Comparison of ENCODE assay signal across 25 cellular contexts in genomic region chr2:47876912-47877311, GRCh38. TPM values are rescaled to one million over a fixed set of nuclear protein-coding genes. Genes with fewer than 3 reads are reported as not detected.
DNase-seq lines count a peak whose midpoint lies in the region; ATAC-seq and TF ChIP-seq lines count a peak whose summit lies in the region.
"Had no signal": no experiment of that assay in that cellular context is flagged by ENCODE, and none has a peak within 500 bp of the region (broad histone marks: within the 10 kb centered on the region; RNA-seq: fewer than 3 reads in every experiment).

No MANE protein-coding gene starts in this region.

- 97 to 100% methylated on average over 1 of the region's 1 CpG for WGBS in lower leg skin, 2 donors

- no peaks in the 10 kb centered on the region for H3K9me3 ChIP-seq in CD4-positive, alpha-beta T cell (ENCODE audit: control insufficient read depth, low read length)
- H3K9me3 ChIP-seq: BE2C, SJSA1 had no signal

- no peaks in the 10 kb centered on the region for H3K27me3 Mint-ChIP-seq in activated T-cell treated with anti-CD3 and anti-CD28 coated beads, Interleukin-2, amount 50 U/mL, for 24 hours
- H3K27me3 Mint-ChIP-seq in activated T-cell treated with anti-CD3 and anti-CD28 coated beads, Interleukin-2, amount 50 U/mL, for 4 hours (ENCODE audit: low read depth): no peaks in the 10 kb centered on the region
- H3K27me3 Mint-ChIP-seq in CD4-positive, alpha-beta T cell: no peaks in the 10 kb centered on the region
- no peaks in the 10 kb centered on the region for H3K27me3 Mint-ChIP-seq in WTC11 (ENCODE audit: low read depth)
- H3K27me3 Mint-ChIP-seq in memory B cell: no peaks in the 10 kb centered on the region
- H3K27me3 Mint-ChIP-seq in Calu3 (ENCODE audit: unreplicated experiment): no peaks in the 10 kb centered on the region
- H3K27me3 Mint-ChIP-seq: IgD-negative memory B cell had no signal

- H3K27ac Mint-ChIP-seq in activated T-cell treated with anti-CD3 and anti-CD28 coated beads, Interleukin-2, amount 50 U/mL, for 24 hours: peak overlapping the region; percentile 33
- peak overlapping the region; percentile 47 for H3K27ac Mint-ChIP-seq in CD4-positive, alpha-beta T cell
- H3K27ac Mint-ChIP-seq in WTC11 (no peak overlapping the region; the same call in 1 of the 2 replicates), memory B cell (peak overlapping the region; percentile 3), Calu3 (ENCODE audit: unreplicated experiment) (no peak overlapping the region)

- TF ChIP-seq CTCF in CD4-positive, alpha-beta T cell (IDR thresholded peaks at IDR 0.05): no peak
- no peak for TF ChIP-seq CTCF in WTC11 (IDR thresholded peaks at IDR 0.05)
- TF ChIP-seq CTCF in lower leg skin (IDR thresholded peaks at IDR 0.05): no peak
- TF ChIP-seq CTCF in Calu3 (IDR thresholded peaks at IDR 0.05; ENCODE audit: unreplicated experiment): no peak

- H3K36me3 Mint-ChIP-seq in activated T-cell treated with anti-CD3 and anti-CD28 coated beads, Interleukin-2, amount 50 U/mL, for 24 hours (ENCODE audit: low read depth): peaks cover 42% of the 10 kb centered on the region
- H3K36me3 Mint-ChIP-seq in activated T-cell treated with anti-CD3 and anti-CD28 coated beads, Interleukin-2, amount 50 U/mL, for 4 hours (ENCODE audit: insufficient read depth): peaks cover 15% of the 10 kb centered on the region
- H3K36me3 Mint-ChIP-seq in CD4-positive, alpha-beta T cell (ENCODE audit: low read depth): peaks cover 33% of the 10 kb centered on the region
- H3K36me3 Mint-ChIP-seq in WTC11: peaks cover 1% of the 10 kb centered on the region; the same call in 1 of the 2 replicates
- H3K36me3 Mint-ChIP-seq in memory B cell: peaks cover 14% of the 10 kb centered on the region
- peaks cover 4% of the 10 kb centered on the region for H3K36me3 Mint-ChIP-seq in Calu3 (ENCODE audit: insufficient read depth, unreplicated experiment)

- BruUV-seq in Calu3 (replicated peaks; lab: Mats Ljungman, UMichigan): no TSS peak

- peaks cover 67% of the 10 kb centered on the region for H3K4me1 Mint-ChIP-seq in activated T-cell treated with anti-CD3 and anti-CD28 coated beads, Interleukin-2, amount 50 U/mL, for 24 hours (ENCODE audit: low read depth)
- H3K4me1 Mint-ChIP-seq in activated T-cell treated with anti-CD3 and anti-CD28 coated beads, Interleukin-2, amount 50 U/mL, for 4 hours (ENCODE audit: low read depth): peaks cover 63% of the 10 kb centered on the region
- peaks cover 69% of the 10 kb centered on the region for H3K4me1 Mint-ChIP-seq in CD4-positive, alpha-beta T cell (ENCODE audit: low read depth)
- peaks cover 15% of the 10 kb centered on the region for H3K4me1 Mint-ChIP-seq in WTC11
- peaks cover 22% of the 10 kb centered on the region for H3K4me1 Mint-ChIP-seq in memory B cell
- no peaks in the 10 kb centered on the region for H3K4me1 Mint-ChIP-seq in Calu3 (ENCODE audit: low read depth, unreplicated experiment)

- CTCF ChIA-PET in CD4-positive, alpha-beta T cell (lab: Charles Lee): no interaction called here
- CTCF ChIA-PET in WTC11 (lab: Charles Lee) (no interaction called here), Calu3 (lab: Charles Lee) (no interaction called here)

- H3K27ac ChIP-seq in CD4-positive, alpha-beta T cell (ENCODE audit: low read depth, low read length): no peak overlapping the region
- H3K27ac ChIP-seq: 22Rv1, SJSA1 had no signal

- intact Hi-C loops in CD4-positive, alpha-beta T cell (cut with DNase I, micrococcal nuclease): no loop called here
- intact Hi-C loops in lower leg skin (cut with DNase I; ENCODE audit: low total_unique reads): no loop called here
- intact Hi-C loops in Calu3 (cut with micrococcal nuclease; ENCODE audit: unreplicated experiment): no loop called here

- no peak overlapping the region for H3K4me3 Mint-ChIP-seq in activated T-cell treated with anti-CD3 and anti-CD28 coated beads, Interleukin-2, amount 50 U/mL, for 24 hours
- no peak overlapping the region for H3K4me3 Mint-ChIP-seq in activated T-cell treated with anti-CD3 and anti-CD28 coated beads, Interleukin-2, amount 50 U/mL, for 4 hours
- H3K4me3 Mint-ChIP-seq in CD4-positive, alpha-beta T cell: no peak overlapping the region
- no peak overlapping the region for H3K4me3 Mint-ChIP-seq in WTC11
- H3K4me3 Mint-ChIP-seq in memory B cell: no peak overlapping the region
- H3K4me3 Mint-ChIP-seq in Calu3 (ENCODE audit: low read depth, unreplicated experiment): no peak overlapping the region
- H3K4me3 Mint-ChIP-seq: CD14-positive monocyte, IgD-negative memory B cell had no signal

- H3K4me3 ChIP-seq in lower leg skin (ENCODE audit: low read depth, poor library complexity, severe bottlenecking): no peak overlapping the region
- H3K4me3 ChIP-seq: SJSA1 had no signal

- H3K27me3 ChIP-seq in CD4-positive, alpha-beta T cell (ENCODE audit: control insufficient read depth, insufficient read depth, low read length): no peaks in the 10 kb centered on the region
- H3K27me3 ChIP-seq: BE2C, SJSA1 had no signal

- ATAC-seq in activated T-cell treated with anti-CD3 and anti-CD28 coated beads, Interleukin-2, amount 50 U/mL, for 4 hours: no peak
- ATAC-seq in CD4-positive, alpha-beta T cell (ENCODE audit: poor library complexity): no peak
- no peak for ATAC-seq in WTC11
- no peak for ATAC-seq in memory B cell (ENCODE audit: low read depth)

- POLR2A ChIA-PET in CD4-positive, alpha-beta T cell (lab: Charles Lee): interaction anchor here (1.4 kb wide), 1 partner anchor 11 kb away, joined by 3 read pairs; no protein-coding TSS in a partner anchor
- POLR2A ChIA-PET in WTC11 (lab: Charles Lee): no interaction called here

- no peak for TF ChIP-seq POLR2A in lower leg skin (IDR thresholded peaks at IDR 0.05)

- H3K9me3 Mint-ChIP-seq in activated T-cell treated with anti-CD3 and anti-CD28 coated beads, Interleukin-2, amount 50 U/mL, for 24 hours: peaks cover under 1% of the 10 kb centered on the region
- no peaks in the 10 kb centered on the region for H3K9me3 Mint-ChIP-seq in activated T-cell treated with anti-CD3 and anti-CD28 coated beads, Interleukin-2, amount 50 U/mL, for 4 hours
- no peaks in the 10 kb centered on the region for H3K9me3 Mint-ChIP-seq in CD4-positive, alpha-beta T cell
- H3K9me3 Mint-ChIP-seq in WTC11 (peaks cover 2% of the 10 kb centered on the region), memory B cell (no peaks in the 10 kb centered on the region), Calu3 (ENCODE audit: low read depth, unreplicated experiment) (no peaks in the 10 kb centered on the region)
- H3K9me3 Mint-ChIP-seq: CD14-positive monocyte, IgD-negative memory B cell had no signal

- DNase-seq in activated T-cell treated with anti-CD3 and anti-CD28 coated beads, Interleukin-2, amount 50 U/mL, for 24 hours: no peak
- DNase-seq in activated T-cell treated with anti-CD3 and anti-CD28 coated beads, Interleukin-2, amount 50 U/mL, for 4 hours: no peak
- no peak for DNase-seq in CD4-positive, alpha-beta T cell
- DNase-seq in WTC11 (ENCODE audit: low spot score) (no peak), memory B cell (ENCODE audit: low spot score in 2 of 2) (no peak), lower leg skin (ENCODE audit: low spot score in 2 of 2) (no peak), NCI-H2227 (lab: John Stamatoyannopoulos, UW; ENCODE audit: unreplicated experiment) (no peak), Calu3 (no peak)
- DNase-seq: BE2C, DMS53, GOT3, HCEC 1CT, NCI-H1092, NCI-H1417 treated with DMSO at 0.1 percent for 48 hours, NCI-H1694 treated with DMSO at 0.1 percent for 48 hours, NCI-H2081, NCI-H226, NCI-H510A, NCI-H69, Right ventricle myocardium superior, RPMI8226 had no signal

TF ChIP-seq in WTC11, 78 proteins besides CTCF, POLR2A, EP300 and RAD21:
- TF ChIP-seq ZNF121 (CRISPR knock-in tag; IDR thresholded peaks at IDR 0.05) (peak; percentile 97), GTF2I (CRISPR knock-in tag; conservative IDR thresholded peaks at IDR 0.05) (peak; percentile 68; the same call in 1 of the 2 replicates), MAX (CRISPR knock-in tag; IDR thresholded peaks at IDR 0.05) (no peak)

RNA-seq across cellular contexts. Expression of gene FBXO11, which starts 29.4 kb away (rescaled TPM):
- 10 to 100 TPM; 37.1 to 45.1 (median 40.7) TPM for total RNA-seq in activated T-cell treated with anti-CD3 and anti-CD28 coated beads, Interleukin-2, amount 50 U/mL, for 4 hours
- 100 to 1,000 TPM; 121 to 126 TPM for total RNA-seq in CD4-positive, alpha-beta T cell
- total RNA-seq in WTC11 (2021) (43.8 to 48.2 TPM (median 45.6 TPM) in 3 replicates), lower leg skin (10 to 100 TPM; 32.7 to 43.1 (median 39.3) TPM), Calu3 (2022) (58.0 and 65.3 TPM in 2 replicates)

Comparison
In these comparisons a context has a peak if more than half of its experiments do, and no peak if none do; other contexts are left out.
1. H3K27ac Mint-ChIP-seq: peak in activated T-cell treated with anti-CD3 and anti-CD28 coated beads, Interleukin-2, amount 50 U/mL, for 24 hours (single experiment), CD4-positive, alpha-beta T cell (single experiment) and memory B cell (single experiment); none in WTC11 (single experiment) and Calu3 (single experiment).